8 cellular contexts compared by ENCODE assay signal in the genomic region with DNA sequence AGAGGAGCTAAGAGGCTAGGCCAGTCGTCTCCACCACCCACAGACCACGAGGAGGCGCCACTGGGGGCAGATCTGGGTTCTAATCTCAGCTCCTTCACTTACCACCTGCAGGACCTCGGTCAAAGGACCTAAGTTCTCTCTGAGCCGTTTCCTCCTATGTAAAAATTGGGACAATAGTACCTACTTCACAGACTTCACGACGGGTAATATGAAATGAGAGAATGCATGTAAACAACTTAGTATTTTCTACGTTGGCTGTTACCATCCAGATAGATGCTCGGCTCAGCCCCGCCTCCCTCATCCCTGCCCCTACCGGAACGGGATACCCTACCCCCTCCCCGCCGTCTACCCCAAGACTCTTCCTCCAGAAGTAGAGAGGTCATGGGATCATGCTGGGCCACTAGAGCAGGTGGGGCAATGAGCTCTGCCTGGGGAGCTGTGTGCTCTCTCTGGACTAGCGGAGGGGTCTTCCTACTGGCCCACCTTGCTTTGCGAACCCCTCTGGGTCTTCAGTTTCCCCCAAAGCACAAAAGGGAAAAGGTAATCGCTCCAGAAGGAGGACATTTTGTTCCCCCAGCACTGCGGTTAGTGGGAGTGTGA. TPM values are rescaled to one million over a fixed set of nuclear protein-coding genes. Genes with fewer than 3 reads are reported as not detected.
DNase-seq lines count a peak whose midpoint lies in the region; ATAC-seq and TF ChIP-seq lines count a peak whose summit lies in the region.

No MANE protein-coding gene starts in this region.

- ATAC-seq in activated CD4-positive, alpha-beta T cell treated with anti-CD3 and anti-CD28 coated beads for 36 hours = no peak
- no peak for ATAC-seq in HG03439 (IDR thresholded peaks at IDR 0.05; ENCODE audit: unreplicated experiment)

- peaks cover 49% of the 10 kb centered on the region for H3K36me3 Mint-ChIP-seq in Calu3 (ENCODE audit: insufficient read depth, unreplicated experiment)
- peaks cover 36% of the 10 kb centered on the region for H3K36me3 Mint-ChIP-seq in activated CD4-positive, alpha-beta T cell treated with anti-CD3 and anti-CD28 coated beads for 36 hours (ENCODE audit: low read depth)

- no peaks in the 10 kb centered on the region for H3K9me3 Mint-ChIP-seq in Calu3 (ENCODE audit: low read depth, unreplicated experiment)
- no peaks in the 10 kb centered on the region for H3K9me3 Mint-ChIP-seq in activated CD4-positive, alpha-beta T cell treated with anti-CD3 and anti-CD28 coated beads for 36 hours (ENCODE audit: low read depth)

- CTCF ChIA-PET in Calu3 (lab: Charles Lee) = interaction anchor here (0.7 to 2.6 kb wide), 8 partner anchors 17 to 299 kb away, joined by 3 to 13 read pairs (median 4); a partner anchor contains a TSS
- CTCF ChIA-PET in activated CD4-positive, alpha-beta T cell treated with anti-CD3 and anti-CD28 coated beads for 36 hours (lab: Charles Lee) = interaction anchor here (0.6 to 9.0 kb wide), 31 partner anchors 8 to 1816 kb away, joined by 3 to 120 read pairs (median 4); a partner anchor contains a TSS

- peak overlapping the region; percentile 80 for H3K4me3 Mint-ChIP-seq in Calu3 (ENCODE audit: low read depth, unreplicated experiment)
- H3K4me3 Mint-ChIP-seq in activated CD4-positive, alpha-beta T cell treated with anti-CD3 and anti-CD28 coated beads for 36 hours = peak overlapping the region; percentile 83

- H3K27me3 ChIP-seq in dorsolateral prefrontal cortex = no peaks in the 10 kb centered on the region

- DNase-seq in Calu3 (peak; percentile 70), dorsolateral prefrontal cortex (peak in 9 of 10 donors; percentile 27 to 76 (median 63)), lung microvascular endothelial cell (ENCODE audit: low read depth in 2 of 2) (peak; percentile 52 to 67), cortex of kidney (lab: John Stamatoyannopoulos, UW) (no peak)
- peak; percentile 88 for DNase-seq in activated CD4-positive, alpha-beta T cell treated with anti-CD3 and anti-CD28 coated beads for 36 hours
- DNase-seq in stimulated activated CD8-positive, alpha-beta memory T cell treated with anti-CD3 and anti-CD28 coated beads, Interleukin-12 subunit alpha, Interleukin-12 subunit beta, amount 100 ng/mL, for 4 hours (ENCODE audit: low read depth) = peak; percentile 30

- H3K27me3 Mint-ChIP-seq in Calu3 (ENCODE audit: unreplicated experiment) = no peaks in the 10 kb centered on the region
- no peaks in the 10 kb centered on the region for H3K27me3 Mint-ChIP-seq in activated CD4-positive, alpha-beta T cell treated with anti-CD3 and anti-CD28 coated beads for 36 hours

- TF ChIP-seq CTCF in Calu3 (IDR thresholded peaks at IDR 0.05; ENCODE audit: unreplicated experiment) (peak; percentile 29), dorsolateral prefrontal cortex (IDR thresholded peaks at IDR 0.05 in 54 of 56, conservative IDR thresholded peaks at IDR 0.05 in 2 of 56; ENCODE audit: low read depth in 1 of 56, partially characterized antibody in 56 of 56) (peak in 51 of 56 donors; percentile 18 to 65 (median 52))

- intact Hi-C loops in Calu3 (cut with micrococcal nuclease; ENCODE audit: unreplicated experiment) = loop anchor here (2.0 kb wide), 1 partner anchor 97 kb away; a partner anchor contains a TSS
- intact Hi-C loops in activated CD4-positive, alpha-beta T cell treated with anti-CD3 and anti-CD28 coated beads for 36 hours (cut with DNase I, micrococcal nuclease) = loop anchor here (1.0 to 10.0 kb wide), 4 partner anchors 133 to 813 kb away; no protein-coding TSS in a partner anchor
- intact Hi-C loops in dorsolateral prefrontal cortex (cut with DNase I) = loop anchor here (1.0 to 5.0 kb wide), 4 partner anchors 53 to 130 kb away; a partner anchor contains a TSS

- peak overlapping the region; percentile 70 to 97 (median 86) for H3K4me3 ChIP-seq in dorsolateral prefrontal cortex

- H3K4me1 Mint-ChIP-seq in Calu3 (ENCODE audit: low read depth, unreplicated experiment) = peaks cover 36% of the 10 kb centered on the region
- peaks cover 79% of the 10 kb centered on the region for H3K4me1 Mint-ChIP-seq in activated CD4-positive, alpha-beta T cell treated with anti-CD3 and anti-CD28 coated beads for 36 hours

- POLR2A ChIA-PET in activated CD4-positive, alpha-beta T cell treated with anti-CD3 and anti-CD28 coated beads for 36 hours (lab: Charles Lee) = interaction anchor here (0.5 to 1.9 kb wide), 8 partner anchors 8 to 131 kb away, joined by 3 to 6 read pairs (median 4); a partner anchor contains a TSS

- BruUV-seq in Calu3 (replicated peaks; lab: Mats Ljungman, UMichigan) = TSS peak; percentile 45

- peaks cover 14% of the 10 kb centered on the region for H3K36me3 ChIP-seq in KOPT-K1 (ENCODE audit: insufficient read depth, low read length)

- peak overlapping the region; percentile 96 for H3K27ac Mint-ChIP-seq in Calu3 (ENCODE audit: unreplicated experiment)
- H3K27ac Mint-ChIP-seq in activated CD4-positive, alpha-beta T cell treated with anti-CD3 and anti-CD28 coated beads for 36 hours = peak overlapping the region; percentile 87

- H3K27ac ChIP-seq in KOPT-K1 (ENCODE audit: low read depth, low read length, poor library complexity, severe bottlenecking) (peak overlapping the region; percentile 88), dorsolateral prefrontal cortex (peak overlapping the region; percentile 65 to 99 (median 96))

- no peaks in the 10 kb centered on the region for H3K9me3 ChIP-seq in KOPT-K1 (ENCODE audit: insufficient read depth, low read length, poor library complexity, severe bottlenecking)

RNA-seq across cellular contexts. Expression of a gene that starts 0.5 kb away (rescaled TPM):
- total RNA-seq in Calu3 (2022) (53.2 and 54.0 TPM in 2 replicates), dorsolateral prefrontal cortex (10 to 100 TPM; 20.5 to 56.1 (median 37.9) TPM), lung microvascular endothelial cell (22.6 and 27.7 TPM in 2 replicates)
- 10 to 100 TPM; 75.4 to 77.4 TPM for total RNA-seq in activated CD4-positive, alpha-beta T cell treated with anti-CD3 and anti-CD28 coated beads for 36 hours

RNA-seq across cellular contexts. Expression of a gene that starts 43.4 kb away (rescaled TPM):
- total RNA-seq in Calu3 (2022) = 32.2 and 43.3 TPM in 2 replicates
- total RNA-seq in activated CD4-positive, alpha-beta T cell treated with anti-CD3 and anti-CD28 coated beads for 36 hours = 10 to 100 TPM; 35.7 to 38.0 TPM
- 100 to 1,000 TPM in 6 of 120 experiments, 10 to 100 TPM in 114; 48.7 to 113 (median 81.7) TPM for total RNA-seq in dorsolateral prefrontal cortex
- 37.3 and 46.6 TPM in 2 replicates for total RNA-seq in lung microvascular endothelial cell

RNA-seq across cellular contexts. Expression of a gene that starts 54.3 kb away (rescaled TPM):
- total RNA-seq in Calu3 (2022) = not detected in 2 replicates
- under 1 TPM; 0.70 to 0.80 TPM for total RNA-seq in activated CD4-positive, alpha-beta T cell treated with anti-CD3 and anti-CD28 coated beads for 36 hours
- 1 to 10 TPM in 71 of 120 experiments, under 1 TPM in 49; 0.25 to 6.7 (median 1.1) TPM for total RNA-seq in dorsolateral prefrontal cortex
- 12.7 and 22.2 TPM in 2 replicates for total RNA-seq in lung microvascular endothelial cell
